ENCODE assay signal across 29 cellular contexts in genomic region chr18:3789525-3789924, GRCh38.
A peak's percentile ranks its signal among the peaks of the same experiment; 100 is the strongest.
DNase-seq lines count a peak whose midpoint lies in the region; ATAC-seq, FAIRE-seq and TF ChIP-seq lines count a peak whose summit lies in the region.
"Had no signal": no experiment of that assay in that cellular context is flagged by ENCODE, and none has a peak within 500 bp of the region (broad histone marks: within the 10 kb centered on the region; RNA-seq: fewer than 3 reads in every experiment).

No MANE protein-coding gene starts in this region.

- CTCF ChIA-PET in A549 (lab: Yijun Ruan, JAX) (interaction anchor here (0.7 to 1.6 kb wide), 2 partner anchors 10 to 158 kb away, joined by 3 to 5 read pairs; no protein-coding TSS in a partner anchor), A673 (lab: Charles Lee) (interaction anchor here (0.9 kb wide), 1 partner anchor 18 kb away, joined by 4 read pairs; no protein-coding TSS in a partner anchor), K562 (lab: Yijun Ruan, JAX; ENCODE audit: low intra/inter-chr PET ratio) (no interaction called here)

- POLR2A ChIA-PET in A549 (lab: Yijun Ruan, JAX), result no interaction called here
- POLR2A ChIA-PET in A673 (lab: Charles Lee; ENCODE audit: low non-redundant PET), result no interaction called here
- POLR2A ChIA-PET in K562 (lab: Yijun Ruan, JAX), result no interaction called here

- intact Hi-C loops in A673 (cut with micrococcal nuclease; ENCODE audit: unreplicated experiment) (no loop called here), K562 (cut with micrococcal nuclease) (no loop called here)

- FAIRE-seq in A549 (lab: Jason Lieb, UNC), result no peak
- no peak for FAIRE-seq in K562 (lab: Jason Lieb, UNC)
- FAIRE-seq: A204.1, GM12878, GM12892, GM18507 had no signal

- BruUV-seq in A673 (replicated peaks; lab: Mats Ljungman, UMichigan) (no TSS peak), K562 (replicated peaks; lab: Mats Ljungman, UMichigan) (no TSS peak)

- TF ChIP-seq POLR2A in A549 (IDR thresholded peaks at IDR 0.05; ENCODE audit: low read length), result no peak
- TF ChIP-seq POLR2A in K562 (conservative IDR thresholded peaks at IDR 0.05), result no peak

- H3K27me3 ChIP-seq in A673 (replicated peaks; ENCODE audit: insufficient read depth, low read depth, low read length, poor library complexity), result no peaks in the 10 kb centered on the region
- H3K27me3 ChIP-seq in K562 (ENCODE audit: control insufficient read depth in 2 of 2, insufficient read depth in 2 of 2, low read length in 2 of 2), result peaks cover 17 to 27% of the 10 kb centered on the region in 2 experiments
- H3K27me3 ChIP-seq: BE2C, BLaER1 had no signal

- DNase-seq in A549 (ENCODE audit: low read depth in 1 of 2, low spot score in 1 of 2) (no peak), A673 (ENCODE audit: low spot score) (no peak), K562 (ENCODE audit: extremely low read depth in 1 of 4, low spot score in 3 of 4) (no peak), nephron progenitor cell (no peak), inferior parietal cortex (ENCODE audit: extremely low spot score) (no peak)
- DNase-seq: 8988T; ACHN; BE2C; C1 segment of cervical spinal cord; CD4-positive, alpha-beta memory T cell; CD4-positive, CD25-positive, alpha-beta regulatory T cell; CD8-positive, alpha-beta memory T cell; COR-L47; DMS 273 treated with DMSO at 0.1 percent for 48 hours; DMS153; DMS53; DMS79; DND-41; EL; GDM1 had no signal

- no peak for TF ChIP-seq RAD21 in A549 (conservative IDR thresholded peaks at IDR 0.05 in 1 of 2, IDR thresholded peaks at IDR 0.05 in 1 of 2)
- no peak for TF ChIP-seq RAD21 in K562 (CRISPR knock-in tag; conservative IDR thresholded peaks at IDR 0.05 in 1 of 2, IDR thresholded peaks at IDR 0.05 in 1 of 2)

- ATAC-seq in A549 (no peak), K562 (no peak), HG03280 (IDR thresholded peaks at IDR 0.05; ENCODE audit: unreplicated experiment) (no peak), HG03354 (IDR thresholded peaks at IDR 0.05; ENCODE audit: poor library complexity, severe bottlenecking, unreplicated experiment) (no peak), HG02588 (IDR thresholded peaks at IDR 0.05; ENCODE audit: unreplicated experiment) (no peak)
- ATAC-seq: GM12878 had no signal

- in situ Hi-C loops in K562 (cut with MboI), result no loop called here

- TF ChIP-seq EP300 in A549 (IDR thresholded peaks at IDR 0.05) (no peak), K562 (IDR thresholded peaks at IDR 0.05; ENCODE audit: low read length) (no peak)

- peaks cover 36% of the 10 kb centered on the region for H3K4me1 Mint-ChIP-seq in nephron progenitor cell
- H3K4me1 Mint-ChIP-seq: CD4-positive, alpha-beta memory T cell; CD4-positive, CD25-positive, alpha-beta regulatory T cell; CD8-positive, alpha-beta memory T cell had no signal

- peaks cover 11% of the 10 kb centered on the region for H3K9me3 Mint-ChIP-seq in nephron progenitor cell

- peaks cover 6% of the 10 kb centered on the region for H3K27me3 Mint-ChIP-seq in nephron progenitor cell (ENCODE audit: low read depth, poor library complexity)

- peaks cover 14% of the 10 kb centered on the region for H3K36me3 Mint-ChIP-seq in nephron progenitor cell (ENCODE audit: low read depth)
- H3K36me3 Mint-ChIP-seq: CD14-positive monocyte; CD4-positive, alpha-beta memory T cell; CD8-positive, alpha-beta memory T cell had no signal

- H3K27ac ChIP-seq in A549 (no peak overlapping the region), A673 (ENCODE audit: low read depth, low read length, poor library complexity, severe bottlenecking) (peak overlapping the region; percentile 15), K562 (ENCODE audit: extremely low read depth, low read depth, low read length) (no peak overlapping the region)
- H3K27ac ChIP-seq: BLaER1 had no signal

- no peak overlapping the region for H3K4me3 ChIP-seq in A549
- no peak overlapping the region for H3K4me3 ChIP-seq in A673 (ENCODE audit: low read depth, low read length, poor library complexity, severe bottlenecking)
- no peak overlapping the region for H3K4me3 ChIP-seq in K562
- H3K4me3 ChIP-seq: BLaER1, GM12878 had no signal

- H3K36me3 ChIP-seq in A673 (ENCODE audit: insufficient read depth, low read length, poor library complexity, severe bottlenecking), result peaks cover 33% of the 10 kb centered on the region
- H3K36me3 ChIP-seq in K562 (ENCODE audit: control insufficient read depth, insufficient read depth, low read length), result no peaks in the 10 kb centered on the region
- H3K36me3 ChIP-seq: BE2C, BLaER1 had no signal

- H4K20me1 ChIP-seq in K562 (replicated peaks; ENCODE audit: control insufficient read depth, insufficient read depth, low read length), result no peaks in the 10 kb centered on the region
- H4K20me1 ChIP-seq: BLaER1 had no signal

- WGBS in A549 (ENCODE audit: missing lambda C conversion rate), result 91% methylated on average over 1 of the region's 1 CpG
- WGBS in K562 (ENCODE audit: insufficient coverage, low coverage, missing lambda C conversion rate), result 11% methylated on average over 1 of the region's 1 CpG

- H3K9me3 ChIP-seq in A549, result no peaks in the 10 kb centered on the region
- peaks cover 9% of the 10 kb centered on the region for H3K9me3 ChIP-seq in A673 (ENCODE audit: low read depth, low read length, poor library complexity, severe bottlenecking)
- no peaks in the 10 kb centered on the region for H3K9me3 ChIP-seq in K562 (replicated peaks; ENCODE audit: control insufficient read depth, insufficient read depth, low read depth, low read length)
- H3K9me3 ChIP-seq: BE2C, BLaER1 had no signal

- H3K9ac ChIP-seq in K562 (ENCODE audit: insufficient read depth in 1 of 2, low read depth in 2 of 2, low read length in 2 of 2), result no peak overlapping the region
- H3K9ac ChIP-seq: BLaER1 had no signal

- peaks cover 21% of the 10 kb centered on the region; the same call in 1 of the 3 replicates for H3K4me1 ChIP-seq in A549
- H3K4me1 ChIP-seq in A673 (ENCODE audit: insufficient read depth, low read length, poor library complexity, severe bottlenecking), result peaks cover 40% of the 10 kb centered on the region
- H3K4me1 ChIP-seq in K562 (replicated peaks in 1 of 2; ENCODE audit: control insufficient read depth in 2 of 2, insufficient read depth in 2 of 2, low read length in 2 of 2), result no peaks in the 10 kb centered on the region
- H3K4me1 ChIP-seq: BE2C, BLaER1 had no signal

- H2AFZ ChIP-seq in K562 (ENCODE audit: low read depth, low read length), result no peak overlapping the region

- no peak overlapping the region for H3K27ac Mint-ChIP-seq in nephron progenitor cell
- H3K27ac Mint-ChIP-seq: CD14-positive monocyte; CD4-positive, alpha-beta memory T cell; CD8-positive, alpha-beta memory T cell had no signal

- no peaks in the 10 kb centered on the region for H3K79me2 ChIP-seq in K562 (ENCODE audit: control insufficient read depth, insufficient read depth, low read length)

- H3K4me2 ChIP-seq in A549 (no peak overlapping the region), K562 (ENCODE audit: insufficient read depth, low read length) (no peak overlapping the region)
- H3K4me2 ChIP-seq: BLaER1 had no signal

- TF ChIP-seq CTCF in A549 (IDR thresholded peaks at IDR 0.05) (no peak), A673 (conservative IDR thresholded peaks at IDR 0.05; ENCODE audit: low read depth, low read length) (no peak), K562 (IDR thresholded peaks at IDR 0.05 in 2 of 3, conservative IDR thresholded peaks at IDR 0.05 in 1 of 3; ENCODE audit: insufficient read depth in 2 of 3, low read depth in 1 of 3, low read length in 3 of 3) (no peak), nephron progenitor cell (IDR thresholded peaks at IDR 0.05) (no peak)

- H3K9me1 ChIP-seq in K562 (ENCODE audit: control insufficient read depth, insufficient read depth, low read length), result no peaks in the 10 kb centered on the region

- H3K4me3 Mint-ChIP-seq in nephron progenitor cell, result peak overlapping the region; percentile 0
- H3K4me3 Mint-ChIP-seq: CD14-positive monocyte; CD4-positive, alpha-beta memory T cell; CD4-positive, CD25-positive, alpha-beta regulatory T cell; CD8-positive, alpha-beta memory T cell had no signal

TF ChIP-seq in A549, 52 proteins besides CTCF, POLR2A, EP300 and RAD21:
- TF ChIP-seq ZNF302 (CRISPR knock-in tag; IDR thresholded peaks at IDR 0.05) (no peak), MAFK (IDR thresholded peaks at IDR 0.05; ENCODE audit: partially characterized antibody) (peak; percentile 65)

TF ChIP-seq in K562, 482 proteins besides CTCF, POLR2A, EP300 and RAD21:
- no peak for TF ChIP-seq PCBP2 (IDR thresholded peaks at IDR 0.05; ENCODE audit: low read depth, low read length, poor library complexity, severe bottlenecking)
- TF ChIP-seq MTA2 (IDR thresholded peaks at IDR 0.05; ENCODE audit: low read depth), result no peak
- 0 out of 2 replicates have a peak, but pooled peaks have one; percentile 45 for TF ChIP-seq MAFG (tag; conservative IDR thresholded peaks at IDR 0.05)
- peak; percentile 76 for TF ChIP-seq ZNF316 (IDR thresholded peaks at IDR 0.05)
- peak; percentile 58; the same call in 1 of the 2 replicates for TF ChIP-seq C11orf30 (IDR thresholded peaks at IDR 0.05; ENCODE audit: low read depth)

Comparison
In these comparisons a context has a peak if more than half of its experiments do, and no peak if none do; other contexts are left out.
1. Of the 35 proteins assayed by ChIP-seq in both K562 and A549: peak only in K562: none; only in A549: MAFK; in both: none; in neither: 34.